In the genomic region with DNA sequence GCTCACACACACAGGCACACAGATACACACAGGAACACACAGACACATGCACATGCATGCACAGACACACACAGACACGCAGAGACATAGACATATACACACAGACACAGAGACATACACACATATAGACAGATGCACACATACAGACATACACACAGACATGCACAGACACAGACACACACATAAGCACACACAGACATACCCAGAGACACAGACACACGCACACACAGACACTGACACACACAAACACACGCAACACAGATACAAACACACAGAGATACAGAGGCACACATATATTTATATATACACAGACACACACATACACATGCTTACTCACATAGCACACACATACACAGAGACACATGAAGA, we compare ENCODE assay signal across 22 cellular contexts.
DNase-seq lines count a peak whose midpoint lies in the region; ATAC-seq, FAIRE-seq and TF ChIP-seq lines count a peak whose summit lies in the region.
"Had no signal": no experiment of that assay in that cellular context is flagged by ENCODE, and none has a peak within 500 bp of the region (broad histone marks: within the 10 kb centered on the region; RNA-seq: fewer than 3 reads in every experiment).

No MANE protein-coding gene starts in this region.

- CTCF ChIA-PET in HEK293 (lab: Yijun Ruan, JAX) = no interaction called here
- CTCF ChIA-PET in H1 (lab: Charles Lee; ENCODE audit: partially characterized antibody) = interaction anchor here (1.6 kb wide), 1 partner anchor 23 kb away, joined by 4 read pairs; no protein-coding TSS in a partner anchor

- H3K4me1 ChIP-seq in heart left ventricle = peaks cover 0 to 59% (median 42%) of the 10 kb centered on the region in 12 donors
- no peaks in the 10 kb centered on the region for H3K4me1 ChIP-seq in HEK293 (ENCODE audit: control insufficient read depth, insufficient read depth, low read length)
- peaks cover 6 to 14% (median 13%) of the 10 kb centered on the region in 4 experiments for H3K4me1 ChIP-seq in H1 (replicated peaks in 1 of 4; ENCODE audit: control insufficient read depth in 3 of 4, insufficient read depth in 4 of 4, low read length in 3 of 4)
- H3K4me1 ChIP-seq in small intestine (ENCODE audit: control insufficient read depth in 2 of 2, insufficient read depth in 1 of 2, low read depth in 1 of 2, low read length in 1 of 2) = peaks cover under 1 to 12% of the 10 kb centered on the region in 2 donors
- H3K4me1 ChIP-seq: HAP-1 had no signal

- H3K27me3 ChIP-seq in heart left ventricle = no peaks in the 10 kb centered on the region
- H3K27me3 ChIP-seq in H1 (replicated peaks in 1 of 4; ENCODE audit: control insufficient read depth in 3 of 4, extremely low read depth in 1 of 4, insufficient read depth in 3 of 4, low read length in 3 of 4) = peaks cover 0 to 2% (median 0%) of the 10 kb centered on the region in 4 experiments; a peak in 1 of 7 replicates
- H3K27me3 ChIP-seq in small intestine (ENCODE audit: control insufficient read depth in 2 of 2, insufficient read depth in 2 of 2, low read length in 2 of 2) = no peaks in the 10 kb centered on the region
- H3K27me3 ChIP-seq: MG63 had no signal

- peaks cover 0 to 1% of the 10 kb centered on the region in 2 experiments for H4K20me1 ChIP-seq in H1 (replicated peaks in 1 of 2; ENCODE audit: control insufficient read depth in 1 of 2, insufficient read depth in 2 of 2, low read length in 2 of 2)

- H3K27ac ChIP-seq in heart left ventricle (peak overlapping the region in 10 of 12 donors; percentile 62 to 95 (median 90)), HEK293 (ENCODE audit: extremely low read depth, low read depth, low read length) (no peak overlapping the region), H1 (ENCODE audit: low read depth, low read length) (no peak overlapping the region), small intestine (ENCODE audit: low read depth in 1 of 2, low read length in 1 of 2) (no peak overlapping the region)
- H3K27ac ChIP-seq: GM23248, PC-9, RWPE1 had no signal

- no peak overlapping the region for H3K9ac ChIP-seq in H1 (replicated peaks in 1 of 4; ENCODE audit: extremely low read depth in 1 of 4, low read depth in 3 of 4, low read length in 3 of 4)
- H3K9ac ChIP-seq: GM23248 had no signal

- H3K79me1 ChIP-seq in H1 (ENCODE audit: low read depth, low read length) = no peaks in the 10 kb centered on the region

- no peak overlapping the region for H2AFZ ChIP-seq in H1 (ENCODE audit: low read length)
- H2AFZ ChIP-seq: GM23248, PC-9 had no signal

- no peak overlapping the region for H3K14ac ChIP-seq in H1 (ENCODE audit: insufficient read length)

- TF ChIP-seq RAD21 in H1 (IDR thresholded peaks at IDR 0.05 in 1 of 2, conservative IDR thresholded peaks at IDR 0.05 in 1 of 2; ENCODE audit: low read depth in 2 of 2, low read length in 2 of 2) = no peak

- no peak overlapping the region for H4K5ac ChIP-seq in H1 (ENCODE audit: insufficient read length, low read depth, low read length)

- TF ChIP-seq EP300 in H1 (IDR thresholded peaks at IDR 0.05; ENCODE audit: borderline replicate concordance in 1 of 2, low read depth in 2 of 2, low read length in 2 of 2) = no peak

- H4K8ac ChIP-seq in H1 (ENCODE audit: extremely low read depth, insufficient read depth, low read length) = no peak overlapping the region; the same call in 1 of the 2 replicates

- H2BK120ac ChIP-seq in H1 (replicated peaks; ENCODE audit: low read depth, low read length) = no peak overlapping the region

- 0 out of 2 replicates have a peak, but pooled peaks cover 4% of the 10 kb centered on the region for H3K23me2 ChIP-seq in H1 (ENCODE audit: low read depth, low read length)

- no peaks in the 10 kb centered on the region for H3K79me2 ChIP-seq in H1 (ENCODE audit: control insufficient read depth in 1 of 2, insufficient read depth in 2 of 2, low read length in 2 of 2)

- H3K4me3 ChIP-seq in heart left ventricle (no peak overlapping the region), HEK293 (ENCODE audit: low read depth, low read length) (no peak overlapping the region), H1 (ENCODE audit: extremely low read depth in 1 of 4, insufficient read depth in 2 of 4, low read depth in 3 of 4, low read length in 4 of 4) (no peak overlapping the region), small intestine (ENCODE audit: low read depth in 1 of 2, low read length in 2 of 2) (no peak overlapping the region)
- H3K4me3 ChIP-seq: GM23248, HAP-1, MG63, PC-9 had no signal

- H2BK20ac ChIP-seq in H1 (ENCODE audit: low read length) = no peak overlapping the region

- no peak overlapping the region for H3K4ac ChIP-seq in H1 (replicated peaks; ENCODE audit: insufficient read length, low read depth, low read length)

- no peak overlapping the region for H3K4me2 ChIP-seq in H1 (ENCODE audit: insufficient read depth in 1 of 2, low read depth in 2 of 2, low read length in 2 of 2)
- H3K4me2 ChIP-seq: PC-9 had no signal

- FAIRE-seq in H1 (lab: Jason Lieb, UNC) (no peak), small intestine (lab: Jason Lieb, UNC) (no peak)
- FAIRE-seq: D721Med had no signal

- TF ChIP-seq POLR2A in heart left ventricle (IDR thresholded peaks at IDR 0.05) (no peak), H1 (IDR thresholded peaks at IDR 0.05; ENCODE audit: control extremely low read depth in 1 of 2, low read depth in 2 of 2, low read length in 2 of 2) (no peak)

- H3K36me3 ChIP-seq in heart left ventricle (no peaks in the 10 kb centered on the region), HEK293 (ENCODE audit: control insufficient read depth in 2 of 2, insufficient read depth in 1 of 2, low read length in 2 of 2) (no peaks in the 10 kb centered on the region), H1 (ENCODE audit: control insufficient read depth in 2 of 4, insufficient read depth in 4 of 4, low read length in 3 of 4) (no peaks in the 10 kb centered on the region), small intestine (ENCODE audit: control insufficient read depth in 2 of 2, insufficient read depth in 2 of 2, low read length in 2 of 2) (no peaks in the 10 kb centered on the region)
- H3K36me3 ChIP-seq: HAP-1, MG63 had no signal

- H2BK12ac ChIP-seq in H1 (ENCODE audit: low read depth, low read length) = no peak overlapping the region

- TF ChIP-seq CTCF in heart left ventricle (IDR thresholded peaks at IDR 0.05) (no peak), HEK293 (tag by site-specific recombination; IDR thresholded peaks at IDR 0.05) (no peak), H1 (IDR thresholded peaks at IDR 0.05; ENCODE audit: control extremely low read depth in 1 of 3, insufficient read depth in 1 of 3, low read depth in 1 of 3, low read length in 3 of 3) (no peak)

- H2AK5ac ChIP-seq in H1 (ENCODE audit: low read depth, low read length) = no peak overlapping the region

- intact Hi-C loops in heart left ventricle (cut with DNase I) (loop anchor here in 5 of 10 donors (5.0 to 10.0 kb wide), 4 partner anchors 78 to 248 kb away; no protein-coding TSS in a partner anchor), cardiac septum (cut with DNase I) (no loop called here)

- 91 to 96% (median 91%) methylated on average over 3 of the region's 3 CpGs for WGBS in heart left ventricle, 4 donors
- 89% methylated on average over 3 of the region's 3 CpGs; no CpG with 5 or more reads in 1 of the 2 experiments for WGBS in H1 (ENCODE audit: extremely low coverage in 1 of 2, insufficient coverage in 1 of 2, insufficient read length in 1 of 2, insufficient replicate concordance in 2 of 2, low coverage in 1 of 2, low lambda C conversion rate in 2 of 2, missing lambda C conversion rate in 1 of 2), 2 experiments
- WGBS in small intestine, 3 donors = 82 to 91% (median 89%) methylated on average over 3 of the region's 3 CpGs

- POLR2A ChIA-PET in HEK293 (lab: Yijun Ruan, JAX) (no interaction called here), H1 (lab: Charles Lee; ENCODE audit: partially characterized antibody) (no interaction called here)

- no peak overlapping the region for H3K18ac ChIP-seq in H1 (ENCODE audit: extremely low read depth, low read length)

- H3K9me3 ChIP-seq in heart left ventricle = no peaks in the 10 kb centered on the region
- H3K9me3 ChIP-seq in HEK293 (ENCODE audit: control insufficient read depth, insufficient read depth, low read depth, low read length) = no peaks in the 10 kb centered on the region
- H3K9me3 ChIP-seq in H1 (ENCODE audit: insufficient read depth in 2 of 2, low read depth in 1 of 2, low read length in 1 of 2) = no peaks in the 10 kb centered on the region; a peak in 1 of 4 replicates
- no peaks in the 10 kb centered on the region for H3K9me3 ChIP-seq in small intestine (ENCODE audit: control insufficient read depth, low read depth)

- H4K91ac ChIP-seq in H1 (replicated peaks; ENCODE audit: insufficient read length, low read length) = no peak overlapping the region

- H2BK15ac ChIP-seq in H1 (ENCODE audit: low read length) = peak overlapping the region; percentile 99

- H3K23ac ChIP-seq in H1 (ENCODE audit: insufficient read length) = no peak overlapping the region

- no peak for ATAC-seq in heart left ventricle
- no peak for ATAC-seq in HG03378 (IDR thresholded peaks at IDR 0.05; ENCODE audit: unreplicated experiment)
- ATAC-seq in GM18511 (IDR thresholded peaks at IDR 0.05; ENCODE audit: unreplicated experiment) = no peak
- ATAC-seq: SK-N-SH treated with all-trans-retinoic acid at 6 μM for 48 hours had no signal

- no peak overlapping the region for H3K56ac ChIP-seq in H1 (replicated peaks; ENCODE audit: insufficient read length, low read depth, low read length)

- DNase-seq in heart left ventricle (no peak), cardiac septum (ENCODE audit: low spot score) (no peak), H1 (ENCODE audit: low read depth in 1 of 2, low spot score in 2 of 2) (no peak), retina (peak; percentile 9), small intestine (no peak)
- DNase-seq: 8988T, DMS53, GDM1, GM23248, MG63, NCI-H1048, NCI-H1436, NCI-H187 treated with DMSO at 0.1 percent for 48 hours, NCI-H2107, PC-9 had no signal

- H2BK5ac ChIP-seq in H1 (ENCODE audit: low read depth, low read length) = no peak overlapping the region

TF ChIP-seq in H1, 55 proteins besides CTCF, POLR2A, EP300 and RAD21:
- TF ChIP-seq JUND (IDR thresholded peaks at IDR 0.05; ENCODE audit: low read length) (no peak), RNF2 (IDR thresholded peaks at IDR 0.05; ENCODE audit: borderline replicate concordance, low read depth, low read length, missing control alignments, poor library complexity, severe bottlenecking) (no peak), SP2 (IDR thresholded peaks at IDR 0.05; ENCODE audit: low read length) (no peak)

Comparison
In these comparisons a context has a peak if more than half of its experiments do, and no peak if none do; other contexts are left out.
1. H3K27ac ChIP-seq: peak in heart left ventricle (10 of 12); none in HEK293 (single experiment), H1 (single experiment) and small intestine (0 of 2).